Comparison of ENCODE assay signal across 8 cellular contexts in the genomic region with DNA sequence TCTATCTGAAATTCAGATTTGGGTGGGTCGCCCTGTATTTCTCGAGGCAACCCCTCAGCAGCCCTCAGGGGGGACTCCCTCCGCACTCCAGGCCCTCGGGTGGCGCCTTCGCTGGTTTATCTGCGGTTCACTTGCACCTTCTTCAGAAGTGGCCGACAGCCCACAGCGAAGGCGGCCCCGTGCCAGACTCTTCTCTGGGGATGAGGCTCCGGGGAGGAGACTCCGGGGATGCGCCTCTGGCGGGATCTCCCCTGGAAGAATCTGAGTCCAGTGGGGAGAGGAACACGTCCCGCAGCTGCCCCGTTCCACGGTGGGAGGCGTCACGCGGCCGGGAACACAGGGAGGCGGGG.
DNase-seq lines count a peak whose midpoint lies in the region; ATAC-seq and TF ChIP-seq lines count a peak whose summit lies in the region.

No MANE protein-coding gene starts in this region.

- TF ChIP-seq POLR2A in vagina (IDR thresholded peaks at IDR 0.05), result no peak

- H3K9me3 ChIP-seq in neural cell (ENCODE audit: low read length) (no peaks in the 10 kb centered on the region), vagina (no peaks in the 10 kb centered on the region)

- peak; percentile 37 for ATAC-seq in GM19351 (IDR thresholded peaks at IDR 0.05; ENCODE audit: unreplicated experiment)
- peak; percentile 30 for ATAC-seq in HG03378 (IDR thresholded peaks at IDR 0.05; ENCODE audit: unreplicated experiment)
- ATAC-seq in esophagus mucosa, result peak; percentile 21

- no peaks in the 10 kb centered on the region for H3K36me3 ChIP-seq in neural cell (ENCODE audit: insufficient read depth, low read length)
- H3K36me3 ChIP-seq in vagina, result no peaks in the 10 kb centered on the region

- H3F3A ChIP-seq in neural cell (ENCODE audit: insufficient read depth, low read length, poor library complexity, severe bottlenecking), result no peaks in the 10 kb centered on the region

- H3K4me1 ChIP-seq in vagina, result peaks cover 5% of the 10 kb centered on the region

- no peaks in the 10 kb centered on the region for H3K27me3 ChIP-seq in neural cell (ENCODE audit: insufficient read depth, low read depth, low read length)
- H3K27me3 ChIP-seq in vagina, result no peaks in the 10 kb centered on the region

- intact Hi-C loops in vagina (cut with DNase I), result loop anchor here (10.0 kb wide), 1 partner anchor 1127 kb away; no protein-coding TSS in a partner anchor

- H4K20me1 ChIP-seq in neural cell (ENCODE audit: insufficient read depth), result no peaks in the 10 kb centered on the region

- peak overlapping the region; percentile 65 for H2AFZ ChIP-seq in neural cell (ENCODE audit: low read depth, low read length)

- peak overlapping the region; percentile 57 for H3K9ac ChIP-seq in neural cell (ENCODE audit: low read length)

- H3K27ac ChIP-seq in neural cell (ENCODE audit: low read length), result no peak overlapping the region
- H3K27ac ChIP-seq in vagina, result peak overlapping the region; percentile 76

- TF ChIP-seq RAD21 in neural cell (conservative IDR thresholded peaks at IDR 0.05), result no peak

- TF ChIP-seq CTCF in neural cell (IDR thresholded peaks at IDR 0.05; ENCODE audit: poor library complexity, severe bottlenecking) (no peak), vagina (IDR thresholded peaks at IDR 0.05) (no peak)

- no peak overlapping the region for H3K4me2 ChIP-seq in neural cell (ENCODE audit: low read length)

- no peaks in the 10 kb centered on the region for H3K79me2 ChIP-seq in neural cell (replicated peaks; ENCODE audit: insufficient read depth, low read length)

- no peaks in the 10 kb centered on the region for H3K9me2 ChIP-seq in neural cell (ENCODE audit: insufficient read depth, low read length)

- DNase-seq in AG08395 (ENCODE audit: low spot score), result peak; percentile 50
- peak; percentile 44 for DNase-seq in activated CD4-positive, alpha-beta T cell treated with anti-CD3 and anti-CD28 coated beads for 48 hours
- no peak for DNase-seq in vagina (ENCODE audit: extremely low spot score in 2 of 2)
- no peak for DNase-seq in mucosa of gallbladder (ENCODE audit: low spot score)

- H3K4me3 ChIP-seq in neural cell (ENCODE audit: low read length) (peak overlapping the region; percentile 75), vagina (peak overlapping the region; percentile 55 to 86)

- no peak for TF ChIP-seq EP300 in neural cell (conservative IDR thresholded peaks at IDR 0.05; ENCODE audit: poor library complexity, severe bottlenecking)

TF ChIP-seq in neural cell, 6 proteins besides CTCF, POLR2A, EP300 and RAD21:
- TF ChIP-seq TAF1 (IDR thresholded peaks at IDR 0.05; ENCODE audit: low read depth) (no peak), EZH2 (IDR thresholded peaks at IDR 0.05; ENCODE audit: borderline replicate concordance, insufficient read depth, low read length, poor library complexity, severe bottlenecking) (no peak), POLR2AphosphoS5 (IDR thresholded peaks at IDR 0.05) (no peak), REST (IDR thresholded peaks at IDR 0.05; ENCODE audit: borderline replicate concordance) (no peak), SMC3 (conservative IDR thresholded peaks at IDR 0.05; ENCODE audit: poor library complexity) (no peak), MXI1 (conservative IDR thresholded peaks at IDR 0.05; ENCODE audit: poor library complexity, severe bottlenecking) (no peak)
TF ChIP-seq in neural cell: peak in this region for 0.

Comparison
In these comparisons a context has a peak if more than half of its experiments do, and no peak if none do; other contexts are left out.
1. DNase-seq: peak in AG08395 (single experiment) and activated CD4-positive, alpha-beta T cell treated with anti-CD3 and anti-CD28 coated beads for 48 hours (single experiment); none in vagina (0 of 2) and mucosa of gallbladder (single experiment).
2. Peak in every context shown above with its lines, with median percentiles within 50 percentile points of each other: ATAC-seq.